1 cellular context compared by ENCODE assay signal in genomic region chr10:14412624-14413023, GRCh38.
TF ChIP-seq lines count a peak whose summit lies in the region.

No MANE protein-coding gene starts in this region.

TF ChIP-seq in IMR-90, 13 proteins besides CTCF, POLR2A, EP300 and RAD21 (continued from another document):
- no peak for TF ChIP-seq ELK1 (IDR thresholded peaks at IDR 0.05; ENCODE audit: borderline replicate concordance, low read depth, low read length)
